15 cellular contexts compared by ENCODE assay signal in the genomic region with DNA sequence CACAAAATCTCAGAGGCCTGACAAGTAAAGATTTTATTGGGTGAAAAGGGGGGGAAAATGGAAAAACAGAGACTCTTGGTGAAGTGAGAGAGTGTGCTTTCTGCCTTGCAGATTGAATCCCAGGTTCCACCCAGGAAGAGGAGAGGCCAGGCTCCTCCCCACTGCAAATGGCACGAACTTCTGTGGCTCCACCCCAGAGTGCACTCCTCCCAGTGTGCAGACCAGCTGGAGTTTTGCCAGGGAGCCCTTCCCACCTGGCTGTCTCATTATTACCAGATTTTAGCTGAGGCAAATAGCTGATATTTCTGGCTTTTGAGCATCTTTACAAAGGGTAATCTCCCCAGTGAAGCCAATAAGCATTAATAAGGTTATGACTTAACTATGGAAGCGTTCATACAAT. TPM values are rescaled to one million over a fixed set of nuclear protein-coding genes. Genes with fewer than 3 reads are reported as not detected.
DNase-seq lines count a peak whose midpoint lies in the region; ATAC-seq and TF ChIP-seq lines count a peak whose summit lies in the region.
"Had no signal": no experiment of that assay in that cellular context is flagged by ENCODE, and none has a peak within 500 bp of the region (broad histone marks: within the 10 kb centered on the region; RNA-seq: fewer than 3 reads in every experiment).

No MANE protein-coding gene starts in this region.

- DNase-seq in stimulated activated naive CD8-positive, alpha-beta T cell treated with anti-CD3 and anti-CD28 coated beads, Interleukin-15, Interleukin-2, amounts not matched to agents 100 U/mL and 50 U/mL, for 24 hours = no peak
- DNase-seq in OCI-M1 (lab: John Stamatoyannopoulos, UW) (peak; percentile 68), type B pancreatic cell (ENCODE audit: extremely low spot score, unreplicated experiment) (no peak), chondrocyte (ENCODE audit: low spot score) (no peak)
- DNase-seq in effector memory CD8-positive, alpha-beta T cell = no peak
- no peak for DNase-seq in effector CD8-positive, alpha-beta T cell (lab: John Stamatoyannopoulos, UW)
- DNase-seq: dorsolateral prefrontal cortex; lower lobe of right lung; NCI-H2227 treated with DMSO at 0.1 percent for 48 hours; stimulated activated naive CD4-positive, alpha-beta T cell treated with Interleukin-2 at 50 U/mL for 16 hours had no signal

- no peak for ATAC-seq in stimulated activated naive CD8-positive, alpha-beta T cell treated with anti-CD3 and anti-CD28 coated beads, Interleukin-15, Interleukin-2, amounts not matched to agents 100 U/mL and 50 U/mL, for 24 hours
- no peak for ATAC-seq in effector memory CD8-positive, alpha-beta T cell (replicated peaks)
- ATAC-seq in HG03342 (IDR thresholded peaks at IDR 0.05; ENCODE audit: unreplicated experiment) = no peak
- ATAC-seq: GM23338, lower lobe of right lung had no signal

- TF ChIP-seq CTCF in type B pancreatic cell (conservative IDR thresholded peaks at IDR 0.05) = no peak
- TF ChIP-seq CTCF in chondrocyte (IDR thresholded peaks at IDR 0.05) = no peak

- H3K9me3 Mint-ChIP-seq in stimulated activated naive CD8-positive, alpha-beta T cell treated with anti-CD3 and anti-CD28 coated beads, Interleukin-15, Interleukin-2, amounts not matched to agents 100 ng/mL and 50 ng/mL, for 24 hours = peaks cover 35% of the 10 kb centered on the region
- peaks cover 8 to 14% of the 10 kb centered on the region in 2 donors for H3K9me3 Mint-ChIP-seq in effector memory CD8-positive, alpha-beta T cell
- H3K9me3 Mint-ChIP-seq in type B pancreatic cell (peaks cover 5% of the 10 kb centered on the region), chondrocyte (ENCODE audit: low read depth) (peaks cover 31% of the 10 kb centered on the region)

- H3K36me3 Mint-ChIP-seq in stimulated activated naive CD8-positive, alpha-beta T cell treated with anti-CD3 and anti-CD28 coated beads, Interleukin-15, Interleukin-2, amounts not matched to agents 100 ng/mL and 50 ng/mL, for 24 hours (ENCODE audit: low read depth) = peaks cover 55% of the 10 kb centered on the region
- peaks cover 3% of the 10 kb centered on the region for H3K36me3 Mint-ChIP-seq in effector memory CD8-positive, alpha-beta T cell (ENCODE audit: insufficient read depth)
- no peaks in the 10 kb centered on the region for H3K36me3 Mint-ChIP-seq in type B pancreatic cell
- H3K36me3 Mint-ChIP-seq in chondrocyte (ENCODE audit: low read depth) = peaks cover 3% of the 10 kb centered on the region

- H3K4me1 Mint-ChIP-seq in stimulated activated naive CD8-positive, alpha-beta T cell treated with anti-CD3 and anti-CD28 coated beads, Interleukin-15, Interleukin-2, amounts not matched to agents 100 ng/mL and 50 ng/mL, for 24 hours (ENCODE audit: low read depth) = peaks cover 67% of the 10 kb centered on the region
- H3K4me1 Mint-ChIP-seq in effector memory CD8-positive, alpha-beta T cell (ENCODE audit: low read depth in 2 of 2) = peaks cover 26 to 37% of the 10 kb centered on the region in 2 donors
- H3K4me1 Mint-ChIP-seq in type B pancreatic cell (ENCODE audit: unreplicated experiment) = no peaks in the 10 kb centered on the region
- H3K4me1 Mint-ChIP-seq in chondrocyte (ENCODE audit: low read depth) = peaks cover 6% of the 10 kb centered on the region
- H3K4me1 Mint-ChIP-seq: GM23338 had no signal

- H3K27me3 Mint-ChIP-seq in stimulated activated naive CD8-positive, alpha-beta T cell treated with anti-CD3 and anti-CD28 coated beads, Interleukin-15, Interleukin-2, amounts not matched to agents 100 ng/mL and 50 ng/mL, for 24 hours = no peaks in the 10 kb centered on the region
- H3K27me3 Mint-ChIP-seq in effector memory CD8-positive, alpha-beta T cell = no peaks in the 10 kb centered on the region
- H3K27me3 Mint-ChIP-seq in type B pancreatic cell (peaks cover 9% of the 10 kb centered on the region), chondrocyte (ENCODE audit: low read depth) (no peaks in the 10 kb centered on the region)

- H3K4me3 Mint-ChIP-seq in stimulated activated naive CD8-positive, alpha-beta T cell treated with anti-CD3 and anti-CD28 coated beads, Interleukin-15, Interleukin-2, amounts not matched to agents 100 ng/mL and 50 ng/mL, for 24 hours = no peak overlapping the region
- H3K4me3 Mint-ChIP-seq in effector memory CD8-positive, alpha-beta T cell = no peak overlapping the region
- H3K4me3 Mint-ChIP-seq in type B pancreatic cell (no peak overlapping the region), chondrocyte (ENCODE audit: unreplicated experiment) (no peak overlapping the region)
- H3K4me3 Mint-ChIP-seq: GM23338 had no signal

- peak overlapping the region; percentile 99 for H3K27ac Mint-ChIP-seq in stimulated activated naive CD8-positive, alpha-beta T cell treated with anti-CD3 and anti-CD28 coated beads, Interleukin-15, Interleukin-2, amounts not matched to agents 100 ng/mL and 50 ng/mL, for 24 hours
- H3K27ac Mint-ChIP-seq in effector memory CD8-positive, alpha-beta T cell = peak overlapping the region; percentile 35 to 36
- H3K27ac Mint-ChIP-seq in type B pancreatic cell (peak overlapping the region; percentile 63), chondrocyte (ENCODE audit: unreplicated experiment) (no peak overlapping the region)
- H3K27ac Mint-ChIP-seq: GM23338 had no signal

RNA-seq across cellular contexts. Expression of a gene that starts 51.9 kb away (rescaled TPM):
- not detected in 2 replicates for total RNA-seq in type B pancreatic cell (ENCODE audit: low replicate concordance)
- not detected in 3 replicates for total RNA-seq in chondrocyte
- total RNA-seq: GM23338, IMR-90, osteoblast had no signal
